Comparison of ENCODE assay signal across 6 cellular contexts in genomic region chr1:23463286-23463685, GRCh38.
"Had no signal": no experiment of that assay in that cellular context is flagged by ENCODE, and none has a peak within 500 bp of the region (broad histone marks: within the 10 kb centered on the region; RNA-seq: fewer than 3 reads in every experiment).

No MANE protein-coding gene starts in this region.

- DNase-seq: GOT3, H7, IMR-90, KG1 had no signal

- H3K4me1 ChIP-seq: HAP-1 had no signal

- H3K36me3 ChIP-seq: HAP-1 had no signal

- H3K9me3 ChIP-seq: HAP-1 had no signal

- ATAC-seq: K562 had no signal

- H3K4me3 ChIP-seq: HAP-1, K562 had no signal
